Comparison of ENCODE assay signal across 27 cellular contexts in genomic region chr17:36739208-36739607, GRCh38.
"Had no signal": no experiment of that assay in that cellular context is flagged by ENCODE, and none has a peak within 500 bp of the region (broad histone marks: within the 10 kb centered on the region; RNA-seq: fewer than 3 reads in every experiment).

No MANE protein-coding gene starts in this region.

- H3K36me3 ChIP-seq: stomach, suprapubic skin, thoracic aorta, thyroid gland, tibial artery, tibial nerve, transverse colon, upper lobe of left lung, upper lobe of right lung, uterus, vagina had no signal

- H3K27ac Mint-ChIP-seq: stimulated activated effector memory CD8-positive, alpha-beta T cell treated with anti-CD3 and anti-CD28 coated beads, Interleukin-12 subunit alpha, Interleukin-12 subunit beta, amount 100 ng/mL, for 72 hours; stimulated activated naive B cell treated with anti-CD40 and anti-IgM and Interleukin-4, amounts not matched to agents 10 μg/mL and 1 μg/mL and 100 μg/mL, for 72 hours; stimulated activated naive CD8-positive, alpha-beta T cell treated with anti-CD3 and anti-CD28 coated beads, Interleukin-15, amount 100 ng/mL, for 72 hours; stimulated activated naive CD8-positive, alpha-beta T cell treated with anti-CD3 and anti-CD28 coated beads, Interleukin-15, Interleukin-2, amounts not matched to agents 100 ng/mL and 50 ng/mL, for 24 hours; type B pancreatic cell had no signal

- H3K27me3 ChIP-seq: testis, thyroid gland, tibial nerve, upper lobe of left lung, upper lobe of right lung, uterus, vagina had no signal

- H3K36me3 Mint-ChIP-seq: stimulated activated effector memory CD8-positive, alpha-beta T cell treated with anti-CD3 and anti-CD28 coated beads, Interleukin-12 subunit alpha, Interleukin-12 subunit beta, amount 100 ng/mL, for 72 hours; stimulated activated naive B cell treated with anti-CD40 and anti-IgM and Interleukin-4, amounts not matched to agents 10 μg/mL and 1 μg/mL and 100 μg/mL, for 72 hours; type B pancreatic cell had no signal

- H3K4me3 Mint-ChIP-seq: stimulated activated effector memory CD8-positive, alpha-beta T cell treated with anti-CD3 and anti-CD28 coated beads, Interleukin-12 subunit alpha, Interleukin-12 subunit beta, amount 100 ng/mL, for 72 hours; stimulated activated naive B cell treated with anti-CD40 and anti-IgM and Interleukin-4, amounts not matched to agents 10 μg/mL and 1 μg/mL and 100 μg/mL, for 72 hours; stimulated activated naive CD8-positive, alpha-beta T cell treated with anti-CD3 and anti-CD28 coated beads, Interleukin-15, amount 100 ng/mL, for 72 hours; stimulated activated naive CD8-positive, alpha-beta T cell treated with anti-CD3 and anti-CD28 coated beads, Interleukin-15, Interleukin-2, amounts not matched to agents 100 ng/mL and 50 ng/mL, for 24 hours; type B pancreatic cell had no signal

- H3K4me3 ChIP-seq: stomach, suprapubic skin, testis, thoracic aorta, thyroid gland, tibial artery, tibial nerve, transverse colon, upper lobe of left lung, upper lobe of right lung, uterus, vagina had no signal

- H3K4me1 Mint-ChIP-seq: stimulated activated naive B cell treated with anti-CD40 and anti-IgM and Interleukin-4, amounts not matched to agents 10 μg/mL and 1 μg/mL and 100 μg/mL, for 72 hours; stimulated activated naive CD8-positive, alpha-beta T cell treated with anti-CD3 and anti-CD28 coated beads, Interleukin-15, amount 100 ng/mL, for 72 hours had no signal

- H3K4me1 ChIP-seq: stomach, suprapubic skin, testis, thyroid gland, tibial artery, tibial nerve, transverse colon, upper lobe of left lung, upper lobe of right lung, uterus, vagina had no signal

- H3K27ac ChIP-seq: stomach, suprapubic skin, testis, thoracic aorta, thyroid gland, tibial artery, tibial nerve, transverse colon, upper lobe of left lung, upper lobe of right lung, uterus, vagina had no signal

- H3K9me3 ChIP-seq: stomach, suprapubic skin, testis, thoracic aorta, thyroid gland, tibial artery, tibial nerve, transverse colon, upper lobe of left lung, upper lobe of right lung, uterus, vagina had no signal

- ATAC-seq: stimulated activated effector memory CD8-positive, alpha-beta T cell treated with anti-CD3 and anti-CD28 coated beads, Interleukin-12 subunit alpha, Interleukin-12 subunit beta, amount 100 ng/mL, for 72 hours; stimulated activated naive B cell treated with anti-CD40 and anti-IgM and Interleukin-4, amounts not matched to agents 10 μg/mL and 1 μg/mL and 100 μg/mL, for 72 hours; stimulated activated naive CD8-positive, alpha-beta T cell treated with anti-CD3 and anti-CD28 coated beads, Interleukin-15, amount 100 ng/mL, for 72 hours; stimulated activated naive CD8-positive, alpha-beta T cell treated with anti-CD3 and anti-CD28 coated beads, Interleukin-15, Interleukin-2, amounts not matched to agents 100 U/mL and 50 U/mL, for 24 hours; upper lobe of right lung had no signal

- DNase-seq: stimulated activated CD4-positive, alpha-beta T cell treated with anti-CD3 and anti-CD28 coated beads, Interleukin-2, amount 100 ng/mL, for 48 hours; stimulated activated CD4-positive, alpha-beta T cell treated with anti-CD3 and anti-CD28 coated beads, Interleukin-4, amount 100 ng/mL, for 1 hour; stimulated activated CD4-positive, alpha-beta T cell treated with anti-CD3 and anti-CD28 coated beads, Interleukin-4, amount 100 ng/mL, for 24 hours; stimulated activated CD4-positive, alpha-beta T cell treated with anti-CD3 and anti-CD28 coated beads, Interleukin-4, amount 100 ng/mL, for 4 hours; stimulated activated CD8-positive, alpha-beta memory T cell treated with anti-CD3 and anti-CD28 coated beads, Interleukin-4, amount 100 ng/mL, for 48 hours; stimulated activated naive B cell treated with anti-CD40 and anti-IgM and Interleukin-4, amounts not matched to agents 10 μg/mL and 1 μg/mL and 100 μg/mL, for 72 hours; stimulated activated naive CD4-positive, alpha-beta T cell; stimulated activated naive CD4-positive, alpha-beta T cell treated with Interleukin-2 at 50 U/mL for 16 hours; stimulated activated naive CD8-positive, alpha-beta T cell treated with anti-CD3 and anti-CD28 coated beads, Interleukin-15, amount 100 ng/mL, for 72 hours; stimulated activated naive CD8-positive, alpha-beta T cell treated with anti-CD3 and anti-CD28 coated beads, Interleukin-15, Interleukin-2, amounts not matched to agents 100 U/mL and 50 U/mL, for 24 hours; stomach; substantia nigra; testis; thyroid gland; tibial artery; transverse colon; trophoblast cell; upper lobe of left lung; upper lobe of right lung; uterus had no signal

- H3K9me3 Mint-ChIP-seq: stimulated activated effector memory CD8-positive, alpha-beta T cell treated with anti-CD3 and anti-CD28 coated beads, Interleukin-12 subunit alpha, Interleukin-12 subunit beta, amount 100 ng/mL, for 72 hours; stimulated activated naive B cell treated with anti-CD40 and anti-IgM and Interleukin-4, amounts not matched to agents 10 μg/mL and 1 μg/mL and 100 μg/mL, for 72 hours; stimulated activated naive CD8-positive, alpha-beta T cell treated with anti-CD3 and anti-CD28 coated beads, Interleukin-15, amount 100 ng/mL, for 72 hours; stimulated activated naive CD8-positive, alpha-beta T cell treated with anti-CD3 and anti-CD28 coated beads, Interleukin-15, Interleukin-2, amounts not matched to agents 100 ng/mL and 50 ng/mL, for 24 hours; type B pancreatic cell had no signal
